ENCODE assay signal across 28 cellular contexts in genomic region chr18:74488354-74488753, GRCh38. TPM values are rescaled to one million over a fixed set of nuclear protein-coding genes. Genes with fewer than 3 reads are reported as not detected.
"Had no signal": no experiment of that assay in that cellular context is flagged by ENCODE, and none has a peak within 500 bp of the region (broad histone marks: within the 10 kb centered on the region; RNA-seq: fewer than 3 reads in every experiment).

No MANE protein-coding gene starts in this region.

- H3K27me3 ChIP-seq: brain microvascular endothelial cell, cardiac muscle cell, Peyer's patch had no signal

- H3K9me3 ChIP-seq: Peyer's patch had no signal

- H3K9me3 Mint-ChIP-seq: activated CD4-positive, alpha-beta T cell treated with anti-CD3 and anti-CD28 coated beads, Interleukin-2, amount 10 ng/mL, durations not matched to agents 24 days and 14 days; activated CD8-positive, alpha-beta T cell treated with anti-CD3 and anti-CD28 coated beads for 36 hours; activated naive CD8-positive, alpha-beta T cell treated with anti-CD3 and anti-CD28 coated beads for 36 hours had no signal

- H3K36me3 Mint-ChIP-seq: activated naive CD8-positive, alpha-beta T cell treated with anti-CD3 and anti-CD28 coated beads for 36 hours had no signal

- H3K27me3 Mint-ChIP-seq: activated CD8-positive, alpha-beta T cell treated with anti-CD3 and anti-CD28 coated beads for 36 hours; activated naive CD8-positive, alpha-beta T cell treated with anti-CD3 and anti-CD28 coated beads for 36 hours had no signal

- DNase-seq: activated CD4-positive, alpha-beta T cell treated with anti-CD3 and anti-CD28 coated beads, Interleukin-2, amount 10 ng/mL, durations not matched to agents 24 days and 14 days; activated CD4-positive, alpha-beta T cell treated with anti-CD3 and anti-CD28 coated beads, Interleukin-2, amount 50 U/mL, for 4 hours; activated CD4-positive, CD25-positive, alpha-beta regulatory T cell; activated CD8-positive, alpha-beta T cell treated with anti-CD3 and anti-CD28 coated beads for 36 hours; activated gamma-delta T cell treated with Interleukin-2 at 50 U/mL for 16 hours; activated naive CD4-positive, alpha-beta T cell treated with anti-CD3 and anti-CD28 coated beads, Interleukin-2, amount 50 U/mL, for 16 hours; activated naive CD8-positive, alpha-beta T cell treated with anti-CD3 and anti-CD28 coated beads for 36 hours; activated T-cell treated with anti-CD3 and anti-CD28 coated beads, Interleukin-2, amount 50 U/mL, for 1 hour; amniotic stem cell; aorta; brain microvascular endothelial cell; KG1; MM.1S; NCI-H1436 treated with DMSO at 0.1 percent for 48 hours; NCI-H1694 treated with DMSO at 0.1 percent for 48 hours; NK-92 treated with Interleukin-12 subunit alpha and Interleukin-12 subunit beta, amount 100 ng/mL, for 24 hours; PC-3; Peyer's patch; RPMI8226; SIG-M5; T-helper 1 cell; T1000; WERI-Rb-1 had no signal

- H3K4me3 Mint-ChIP-seq: activated CD4-positive, alpha-beta T cell treated with anti-CD3 and anti-CD28 coated beads, Interleukin-2, amount 10 ng/mL, durations not matched to agents 24 days and 14 days; activated CD8-positive, alpha-beta T cell treated with anti-CD3 and anti-CD28 coated beads for 36 hours; activated naive CD8-positive, alpha-beta T cell treated with anti-CD3 and anti-CD28 coated beads for 36 hours had no signal

- H3K4me3 ChIP-seq: cardiac muscle cell, Peyer's patch had no signal

- H3K27ac Mint-ChIP-seq: activated CD4-positive, alpha-beta T cell treated with anti-CD3 and anti-CD28 coated beads, Interleukin-2, amount 10 ng/mL, durations not matched to agents 24 days and 14 days; activated CD8-positive, alpha-beta T cell treated with anti-CD3 and anti-CD28 coated beads for 36 hours; activated naive CD8-positive, alpha-beta T cell treated with anti-CD3 and anti-CD28 coated beads for 36 hours had no signal

- H3K4me1 ChIP-seq: Peyer's patch had no signal

- ATAC-seq: activated CD8-positive, alpha-beta T cell treated with anti-CD3 and anti-CD28 coated beads for 36 hours; PC-3; SK-N-SH treated with all-trans-retinoic acid at 6 μM for 48 hours had no signal

- H3K36me3 ChIP-seq: brain microvascular endothelial cell, cardiac muscle cell, Peyer's patch, WERI-Rb-1 had no signal

- H3K27ac ChIP-seq: brain microvascular endothelial cell, cardiac muscle cell, Peyer's patch, WERI-Rb-1 had no signal

RNA-seq across cellular contexts. Expression of gene DIPK1C, which starts 31.2 kb away (rescaled TPM):
- total RNA-seq: activated CD4-positive, alpha-beta T cell treated with anti-CD3 and anti-CD28 coated beads, Interleukin-2, amount 10 ng/mL, durations not matched to agents 24 days and 14 days; activated CD8-positive, alpha-beta memory T cell treated with anti-CD3 and anti-CD28 coated beads for 36 hours; activated CD8-positive, alpha-beta T cell treated with anti-CD3 and anti-CD28 coated beads for 36 hours; activated naive CD8-positive, alpha-beta T cell treated with anti-CD3 and anti-CD28 coated beads for 36 hours; aorta; cardiac muscle cell; LHCN-M2; PC-3; T-helper 2 cell treated with Interferon-gamma antibody and Interleukin-4, amounts not matched to agents 100 ng/mL and 5 ng/mL, for 36 hours had no signal
- polyA plus RNA-seq: cardiac muscle cell had no signal

RNA-seq across cellular contexts. Expression of gene CNDP1, which starts 45.9 kb away (rescaled TPM):
- total RNA-seq: activated CD4-positive, alpha-beta T cell treated with anti-CD3 and anti-CD28 coated beads, Interleukin-2, amount 10 ng/mL, durations not matched to agents 24 days and 14 days; activated CD8-positive, alpha-beta memory T cell treated with anti-CD3 and anti-CD28 coated beads for 36 hours; activated CD8-positive, alpha-beta T cell treated with anti-CD3 and anti-CD28 coated beads for 36 hours; activated naive CD8-positive, alpha-beta T cell treated with anti-CD3 and anti-CD28 coated beads for 36 hours; cardiac muscle cell; LHCN-M2; PC-3 had no signal
- polyA plus RNA-seq: cardiac muscle cell had no signal
